19 cellular contexts compared by ENCODE assay signal in genomic region chr12:94628369-94628768, GRCh38. TPM values are rescaled to one million over a fixed set of nuclear protein-coding genes. Genes with fewer than 3 reads are reported as not detected.
A peak's percentile ranks its signal among the peaks of the same experiment; 100 is the strongest.
DNase-seq lines count a peak whose midpoint lies in the region; ATAC-seq and TF ChIP-seq lines count a peak whose summit lies in the region.
"Had no signal": no experiment of that assay in that cellular context is flagged by ENCODE, and none has a peak within 500 bp of the region (broad histone marks: within the 10 kb centered on the region; RNA-seq: fewer than 3 reads in every experiment).

No MANE protein-coding gene starts in this region.

- no peak for DNase-seq in caudate nucleus (lab: John Stamatoyannopoulos, UW)
- no peak for DNase-seq in left lobe of liver (ENCODE audit: low spot score)
- no peak for DNase-seq in psoas muscle
- no peak for DNase-seq in transverse colon
- no peak for DNase-seq in activated CD4-positive, alpha-beta T cell treated with anti-CD3 and anti-CD28 coated beads for 36 hours
- no peak for DNase-seq in NCI-H82 (lab: John Stamatoyannopoulos, UW)
- DNase-seq: AML-193; Caco-2; Calu3; CD4-positive, alpha-beta T cell; CD8-positive, alpha-beta T cell; DMS79 treated with DMSO at 0.1 percent for 48 hours; GF-D8 had no signal

- H3K27me3 ChIP-seq in psoas muscle (ENCODE audit: insufficient read depth in 3 of 3, low read length in 2 of 3) (no peaks in the 10 kb centered on the region), transverse colon (no peaks in the 10 kb centered on the region)
- H3K27me3 ChIP-seq: BLaER1 treated with 17β-estradiol and CSF1 and Interleukin-3, amounts not matched to agents 10 nM and 100 nM had no signal

- TF ChIP-seq EP300 in transverse colon (IDR thresholded peaks at IDR 0.05; ENCODE audit: low read depth) = no peak

- POLR2A ChIA-PET in activated CD4-positive, alpha-beta T cell treated with anti-CD3 and anti-CD28 coated beads for 36 hours (lab: Charles Lee) = no interaction called here

- H3K4me3 ChIP-seq in psoas muscle (no peak overlapping the region), transverse colon (no peak overlapping the region)
- H3K4me3 ChIP-seq: A549; BLaER1 treated with 17β-estradiol and CSF1 and Interleukin-3, amounts not matched to agents 10 nM and 100 nM had no signal

- H3K27me3 Mint-ChIP-seq in activated CD4-positive, alpha-beta T cell treated with anti-CD3 and anti-CD28 coated beads for 36 hours = peaks cover 7% of the 10 kb centered on the region
- H3K27me3 Mint-ChIP-seq: B cell; CD4-positive, alpha-beta T cell had no signal

- intact Hi-C loops in psoas muscle (cut with DNase I) = no loop called here
- intact Hi-C loops in transverse colon (cut with DNase I; ENCODE audit: low total_unique reads) = no loop called here
- intact Hi-C loops in activated CD4-positive, alpha-beta T cell treated with anti-CD3 and anti-CD28 coated beads for 36 hours (cut with DNase I, micrococcal nuclease) = no loop called here

- peak overlapping the region; percentile 67 for H3K27ac ChIP-seq in caudate nucleus (ENCODE audit: low read depth, low read length)
- no peak overlapping the region for H3K27ac ChIP-seq in psoas muscle
- H3K27ac ChIP-seq in transverse colon = no peak overlapping the region
- H3K27ac ChIP-seq: 22Rv1; A549; BLaER1 treated with 17β-estradiol and CSF1 and Interleukin-3, amounts not matched to agents 10 nM and 100 nM; C4-2B had no signal

- ATAC-seq in left lobe of liver = peak; percentile 39
- ATAC-seq in psoas muscle = peak; percentile 54 to 84 (median 79)
- no peak for ATAC-seq in activated CD4-positive, alpha-beta T cell treated with anti-CD3 and anti-CD28 coated beads for 36 hours
- ATAC-seq: A549; CD8-positive, alpha-beta T cell had no signal

- 50 to 60% (median 53%) methylated on average over 4 of the region's 4 CpGs for WGBS in psoas muscle, 3 donors
- 95% methylated on average over 4 of the region's 4 CpGs; no CpG with 5 or more reads in 1 of the 2 donors for WGBS in transverse colon (ENCODE audit: low coverage in 1 of 2), 2 donors

- no peaks in the 10 kb centered on the region for H3K9me3 Mint-ChIP-seq in activated CD4-positive, alpha-beta T cell treated with anti-CD3 and anti-CD28 coated beads for 36 hours (ENCODE audit: low read depth)
- H3K9me3 Mint-ChIP-seq: CD4-positive, alpha-beta T cell; CD8-positive, alpha-beta T cell had no signal

- CTCF ChIA-PET in activated CD4-positive, alpha-beta T cell treated with anti-CD3 and anti-CD28 coated beads for 36 hours (lab: Charles Lee) = no interaction called here

- no peak overlapping the region for H3K27ac Mint-ChIP-seq in activated CD4-positive, alpha-beta T cell treated with anti-CD3 and anti-CD28 coated beads for 36 hours
- H3K27ac Mint-ChIP-seq: B cell; CD4-positive, alpha-beta T cell; CD8-positive, alpha-beta T cell had no signal

- H3K4me1 Mint-ChIP-seq in activated CD4-positive, alpha-beta T cell treated with anti-CD3 and anti-CD28 coated beads for 36 hours = no peaks in the 10 kb centered on the region

- no peaks in the 10 kb centered on the region for H3K36me3 Mint-ChIP-seq in activated CD4-positive, alpha-beta T cell treated with anti-CD3 and anti-CD28 coated beads for 36 hours (ENCODE audit: low read depth)
- H3K36me3 Mint-ChIP-seq: CD8-positive, alpha-beta T cell had no signal

- H3K4me3 Mint-ChIP-seq in activated CD4-positive, alpha-beta T cell treated with anti-CD3 and anti-CD28 coated beads for 36 hours = no peak overlapping the region
- H3K4me3 Mint-ChIP-seq: B cell; CD4-positive, alpha-beta T cell; CD8-positive, alpha-beta T cell had no signal

- TF ChIP-seq CTCF in psoas muscle (IDR thresholded peaks at IDR 0.05) = no peak
- no peak for TF ChIP-seq CTCF in transverse colon (IDR thresholded peaks at IDR 0.05)

- no peak for TF ChIP-seq POLR2A in transverse colon (IDR thresholded peaks at IDR 0.05)

- peaks cover 45% of the 10 kb centered on the region for H3K4me1 ChIP-seq in psoas muscle
- H3K4me1 ChIP-seq in transverse colon = no peaks in the 10 kb centered on the region
- H3K4me1 ChIP-seq: A549; BLaER1 treated with 17β-estradiol and CSF1 and Interleukin-3, amounts not matched to agents 10 nM and 100 nM; Caco-2 had no signal

- in situ Hi-C loops in transverse colon (cut with MboI; ENCODE audit: low pct_ligation_motif_present in 1 of 4, low pct_unique_long_range_greater_than_20kb in 1 of 4, low sequenced_read_pairs in 3 of 4) = no loop called here

- H3K36me3 ChIP-seq in psoas muscle (ENCODE audit: insufficient read depth in 1 of 2, low read depth in 1 of 2) (no peaks in the 10 kb centered on the region), transverse colon (no peaks in the 10 kb centered on the region)

- H3K9me3 ChIP-seq in psoas muscle = no peaks in the 10 kb centered on the region
- H3K9me3 ChIP-seq in transverse colon = no peaks in the 10 kb centered on the region
- H3K9me3 ChIP-seq: A549 had no signal

RNA-seq across cellular contexts. Expression of gene TMCC3, which starts 22.0 kb away (rescaled TPM):
- total RNA-seq in left lobe of liver (2.6 TPM), psoas muscle (10 to 100 TPM; 18.2 to 61.6 (median 28.0) TPM), transverse colon (10 to 100 TPM in 3 of 4 donors, 1 to 10 TPM in 1; 6.4 to 79.3 (median 65.9) TPM)
- polyA plus RNA-seq in psoas muscle = 10 to 100 TPM; 10.6 to 32.6 (median 10.8) TPM
- under 1 TPM; 0.05 to 0.16 TPM for total RNA-seq in activated CD4-positive, alpha-beta T cell treated with anti-CD3 and anti-CD28 coated beads for 36 hours
- polyA plus RNA-seq: BJ had no signal
